In genomic region chr1:244839656-244840055, GRCh38 we compare ENCODE assay signal across 13 cellular contexts. TPM values are rescaled to one million over a fixed set of nuclear protein-coding genes. Genes with fewer than 3 reads are reported as not detected.
DNase-seq lines count a peak whose midpoint lies in the region; ATAC-seq and TF ChIP-seq lines count a peak whose summit lies in the region.
"Had no signal": no experiment of that assay in that cellular context is flagged by ENCODE, and none has a peak within 500 bp of the region (broad histone marks: within the 10 kb centered on the region; RNA-seq: fewer than 3 reads in every experiment).

No MANE protein-coding gene starts in this region.

- H3K36me3 ChIP-seq in neural progenitor cell (peaks cover 35% of the 10 kb centered on the region), tibial nerve (peaks cover 2 to 52% (median 10%) of the 10 kb centered on the region in 3 donors)

- H3K9me3 Mint-ChIP-seq in neural progenitor cell: no peaks in the 10 kb centered on the region

- H3K4me3 ChIP-seq in neural progenitor cell (no peak overlapping the region), tibial nerve (no peak overlapping the region)
- H3K4me3 ChIP-seq: upper lobe of right lung had no signal

- peaks cover 40% of the 10 kb centered on the region for H3K36me3 Mint-ChIP-seq in neural progenitor cell

- H3K4me1 Mint-ChIP-seq in neural progenitor cell: peaks cover 23% of the 10 kb centered on the region

- peaks cover 89% of the 10 kb centered on the region for H3K79me2 ChIP-seq in neural progenitor cell (ENCODE audit: low read depth)
- H3K79me2 ChIP-seq: parathyroid adenoma had no signal

- TF ChIP-seq CTCF in neural progenitor cell (IDR thresholded peaks at IDR 0.05) (no peak), tibial nerve (IDR thresholded peaks at IDR 0.05) (no peak)

- H3K27me3 ChIP-seq in neural progenitor cell (no peaks in the 10 kb centered on the region), tibial nerve (no peaks in the 10 kb centered on the region)
- H3K27me3 ChIP-seq: upper lobe of right lung had no signal

- TF ChIP-seq EP300 in tibial nerve (IDR thresholded peaks at IDR 0.05): no peak

- H3K27ac Mint-ChIP-seq in neural progenitor cell: no peak overlapping the region

- H3K9ac ChIP-seq in neural progenitor cell: no peak overlapping the region
- H3K9ac ChIP-seq: parathyroid adenoma had no signal

- H3K4me3 Mint-ChIP-seq in neural progenitor cell: no peak overlapping the region

- peak overlapping the region; percentile 53 for H3K27ac ChIP-seq in neural progenitor cell
- no peak overlapping the region for H3K27ac ChIP-seq in tibial nerve
- H3K27ac ChIP-seq: parathyroid adenoma had no signal

- DNase-seq in SIG-M5 treated with dmso at 0.1 percent for 504 hours (lab: John Stamatoyannopoulos, UW; ENCODE audit: unreplicated experiment) (peak; percentile 31), SIG-M5 (lab: John Stamatoyannopoulos, UW) (no peak), MV-4-11 (lab: John Stamatoyannopoulos, UW) (peak; percentile 59), amniotic epithelial cell (ENCODE audit: low read depth) (peak; percentile 44), neural progenitor cell (ENCODE audit: low spot score) (no peak), T-helper 9 cell (no peak), tibial nerve (ENCODE audit: low spot score in 2 of 2) (no peak)
- DNase-seq: activated effector memory CD4-positive, alpha-beta T cell treated with anti-CD3 and anti-CD28 coated beads, Interleukin-2, amount 50 U/mL, for 16 hours; effector memory CD4-positive, alpha-beta T cell; NCI-H446; upper lobe of right lung had no signal

- H3K27me3 Mint-ChIP-seq in neural progenitor cell (ENCODE audit: insufficient read depth, low read depth): peaks cover 7% of the 10 kb centered on the region

- no peak for TF ChIP-seq POLR2A in tibial nerve (IDR thresholded peaks at IDR 0.05)

- H3F3A ChIP-seq in neural progenitor cell (ENCODE audit: low read depth): peaks cover 96% of the 10 kb centered on the region

- ATAC-seq in HG03571 (IDR thresholded peaks at IDR 0.05; ENCODE audit: unreplicated experiment): no peak
- ATAC-seq: upper lobe of right lung had no signal

- H2AFZ ChIP-seq in neural progenitor cell (replicated peaks): no peak overlapping the region
- H2AFZ ChIP-seq: parathyroid adenoma had no signal

- H4K20me1 ChIP-seq in neural progenitor cell (ENCODE audit: low read depth): peaks cover 28% of the 10 kb centered on the region

- H3K4me1 ChIP-seq in neural progenitor cell (peaks cover 17% of the 10 kb centered on the region), tibial nerve (peaks cover 0 to 59% (median 10%) of the 10 kb centered on the region in 4 donors)

- no peaks in the 10 kb centered on the region for H3K9me3 ChIP-seq in neural progenitor cell (ENCODE audit: low read depth)
- no peaks in the 10 kb centered on the region for H3K9me3 ChIP-seq in tibial nerve
- H3K9me3 ChIP-seq: upper lobe of right lung had no signal

- H3K4me2 ChIP-seq in neural progenitor cell: no peak overlapping the region

- WGBS in tibial nerve, 2 donors: 71 to 79% methylated on average over 2 of the region's 2 CpGs

RNA-seq across cellular contexts. Expression of gene COX20, which starts 4.2 kb away (rescaled TPM):
- total RNA-seq in neural progenitor cell (ENCODE audit: low replicate concordance) (24.0 and 81.6 TPM in 2 replicates), tibial nerve (10 to 100 TPM; 20.2 to 44.4 (median 39.5) TPM)

RNA-seq across cellular contexts. Expression of gene HNRNPU, which starts 24.7 kb away (rescaled TPM):
- total RNA-seq in neural progenitor cell (ENCODE audit: low replicate concordance) (543 and 856 TPM in 2 replicates), tibial nerve (100 to 1,000 TPM; 344 to 503 (median 410) TPM)

Comparison
In these comparisons a context has a peak if more than half of its experiments do, and no peak if none do; other contexts are left out.
1. DNase-seq: peak in SIG-M5 treated with dmso at 0.1 percent for 504 hours (single experiment), MV-4-11 (single experiment) and amniotic epithelial cell (single experiment); none in SIG-M5 (single experiment), neural progenitor cell (single experiment), T-helper 9 cell (single experiment) and tibial nerve (0 of 2).